ENCODE assay signal across 1 cellular context in genomic region chr16:70380205-70380918, GRCh38.
A peak's percentile ranks its signal among the peaks of the same experiment; 100 is the strongest.
TF ChIP-seq lines count a peak whose summit lies in the region.

No MANE protein-coding gene starts in this region.

TF ChIP-seq in HEK293, 187 proteins besides CTCF, POLR2A, EP300 and RAD21 (continued from another document):
- TF ChIP-seq PRDM10 (tag by site-specific recombination; IDR thresholded peaks at IDR 0.05) (peak; percentile 93), ZNF513 (tag by site-specific recombination; IDR thresholded peaks at IDR 0.05) (no peak), ZNF335 (tag by site-specific recombination; conservative IDR thresholded peaks at IDR 0.05) (peak; percentile 58; the same call in 1 of the 2 replicates), GLIS1 (tag by site-specific recombination; IDR thresholded peaks at IDR 0.05) (peak; percentile 79), ZNF596 (tag by site-specific recombination; IDR thresholded peaks at IDR 0.05) (no peak), ZNF747 (tag by site-specific recombination; IDR thresholded peaks at IDR 0.05) (no peak), KLF7 (tag by site-specific recombination; IDR thresholded peaks at IDR 0.05; ENCODE audit: borderline replicate concordance) (no peak), EGR2 (tag by site-specific recombination; IDR thresholded peaks at IDR 0.05; ENCODE audit: low read depth) (peak; percentile 67; the same call in 1 of the 2 replicates), HIC1 (tag by site-specific recombination; IDR thresholded peaks at IDR 0.05) (peak; percentile 46; the same call in 1 of the 2 replicates)
